7 cellular contexts compared by ENCODE assay signal in the genomic region with DNA sequence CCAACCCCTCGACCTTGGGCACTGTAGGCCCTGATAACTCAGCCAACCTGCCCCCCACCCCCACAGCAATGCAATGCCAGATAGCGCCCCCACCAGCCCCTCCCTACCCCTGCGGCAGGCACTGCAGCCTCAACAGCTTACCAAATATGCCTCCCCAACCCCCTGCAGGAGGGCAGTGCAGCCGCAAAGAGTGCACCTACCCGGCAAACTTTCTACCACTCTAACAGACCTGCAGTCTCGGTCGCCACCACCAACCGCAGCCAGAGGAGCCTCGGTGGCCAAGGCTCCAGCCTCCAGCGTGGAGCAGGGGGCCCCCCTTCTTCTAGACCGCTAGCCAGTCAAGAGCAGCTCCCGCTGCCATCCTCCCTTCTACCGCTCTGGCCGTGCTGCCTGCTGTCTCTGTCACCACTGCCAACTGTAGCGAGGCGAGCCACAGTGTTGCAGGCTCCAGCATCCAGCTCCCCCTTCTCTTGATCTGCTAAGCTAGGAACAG.
DNase-seq lines count a peak whose midpoint lies in the region; ATAC-seq, FAIRE-seq and TF ChIP-seq lines count a peak whose summit lies in the region.
"Not testable (repeated sequence)": the region's sequence is repeated elsewhere in the genome, so short reads cannot be mapped to it uniquely, and the experiment has no call there.

No MANE protein-coding gene starts in this region.

- H3K4me2 ChIP-seq in neuronal stem cell (ENCODE audit: insufficient read depth, low read length, poor library complexity, severe bottlenecking), result not testable (repeated sequence)

- not testable (repeated sequence) for FAIRE-seq in kidney (lab: Jason Lieb, UNC)

- not testable (repeated sequence) for H3K9ac ChIP-seq in kidney (ENCODE audit: low read length in 2 of 2); neuronal stem cell (ENCODE audit: low read depth, low read length, poor library complexity)

- H3K36me3 Mint-ChIP-seq in CD4-positive, alpha-beta memory T cell; activated CD4-positive, alpha-beta memory T cell treated with anti-CD3 and anti-CD28 coated beads, Interleukin-2, amount 10 ng/mL, durations not matched to agents 7 days and 5 days (ENCODE audit: low read depth); activated naive CD4-positive, alpha-beta T cell treated with anti-CD3 and anti-CD28 coated beads, Interleukin-2, amount 10 ng/mL, durations not matched to agents 7 days and 5 days; effector memory CD8-positive, alpha-beta T cell (ENCODE audit: insufficient read depth): not testable (repeated sequence)

- not testable (repeated sequence) for H3K27ac ChIP-seq in CD4-positive, alpha-beta memory T cell (ENCODE audit: low read depth, low read length); Panc1 (ENCODE audit: low read length); kidney (ENCODE audit: low read depth in 2 of 2, low read length in 2 of 2); neuronal stem cell (replicated peaks; ENCODE audit: low read length)

- H3K4me1 ChIP-seq in CD4-positive, alpha-beta memory T cell (ENCODE audit: insufficient read depth, low read length), result peaks cover 42% of the 10 kb centered on the region
- H3K4me1 ChIP-seq in Panc1 (ENCODE audit: control insufficient read depth, insufficient read depth, low read length); kidney (ENCODE audit: control insufficient read depth in 1 of 2, insufficient read depth in 1 of 2, low read depth in 1 of 2, low read length in 2 of 2); neuronal stem cell (ENCODE audit: control insufficient read depth in 2 of 2, insufficient read depth in 1 of 2, low read depth in 1 of 2, low read length in 2 of 2): not testable (repeated sequence)

- peaks cover 15 to 49% (median 34%) of the 10 kb centered on the region in 4 donors for H3K4me1 Mint-ChIP-seq in CD4-positive, alpha-beta memory T cell
- peaks cover 27% of the 10 kb centered on the region for H3K4me1 Mint-ChIP-seq in activated CD4-positive, alpha-beta memory T cell treated with anti-CD3 and anti-CD28 coated beads, Interleukin-2, amount 10 ng/mL, durations not matched to agents 7 days and 5 days
- H3K4me1 Mint-ChIP-seq in activated naive CD4-positive, alpha-beta T cell treated with anti-CD3 and anti-CD28 coated beads, Interleukin-2, amount 10 ng/mL, durations not matched to agents 7 days and 5 days, result peaks cover 31% of the 10 kb centered on the region
- peaks cover 0 to 13% of the 10 kb centered on the region in 2 donors for H3K4me1 Mint-ChIP-seq in effector memory CD8-positive, alpha-beta T cell (ENCODE audit: low read depth in 2 of 2)

- H3K27ac Mint-ChIP-seq in CD4-positive, alpha-beta memory T cell, result peak overlapping the region; percentile 77 to 96 (median 92)
- peak overlapping the region; percentile 27 for H3K27ac Mint-ChIP-seq in activated CD4-positive, alpha-beta memory T cell treated with anti-CD3 and anti-CD28 coated beads, Interleukin-2, amount 10 ng/mL, durations not matched to agents 7 days and 5 days
- H3K27ac Mint-ChIP-seq in activated naive CD4-positive, alpha-beta T cell treated with anti-CD3 and anti-CD28 coated beads, Interleukin-2, amount 10 ng/mL, durations not matched to agents 7 days and 5 days, result peak overlapping the region; percentile 47
- peak overlapping the region in 1 of 2 donors; percentile 26 for H3K27ac Mint-ChIP-seq in effector memory CD8-positive, alpha-beta T cell

- WGBS in neuronal stem cell (ENCODE audit: extremely low coverage in 2 of 2, insufficient read length in 2 of 2, insufficient replicate concordance in 1 of 2), 2 donors, result no CpG with 5 or more reads among the region's 16 CpGs

- H3K36me3 ChIP-seq in CD4-positive, alpha-beta memory T cell (ENCODE audit: insufficient read depth, low read length); Panc1 (ENCODE audit: control insufficient read depth, insufficient read depth, low read length); kidney (ENCODE audit: control insufficient read depth in 1 of 2, insufficient read depth in 2 of 2, low read length in 2 of 2); neuronal stem cell (replicated peaks in 1 of 2; ENCODE audit: control insufficient read depth in 2 of 2, insufficient read depth in 2 of 2, low read length in 2 of 2): not testable (repeated sequence)

- not testable (repeated sequence) for H3K23ac ChIP-seq in neuronal stem cell (ENCODE audit: low read depth, low read length, poor library complexity)

- in situ Hi-C loops in Panc1 (cut with HindIII; ENCODE audit: low pct_unique_long_range_greater_than_20kb, low sequenced_read_pairs), result not testable (repeated sequence)

- not testable (repeated sequence) for H3K4me3 ChIP-seq in CD4-positive, alpha-beta memory T cell (ENCODE audit: low read length in 2 of 2); Panc1 (ENCODE audit: low read depth in 2 of 2, low read length in 2 of 2); kidney (ENCODE audit: low read length in 2 of 2); neuronal stem cell (ENCODE audit: low read length in 2 of 2)

- POLR2A ChIA-PET in CD4-positive, alpha-beta memory T cell (lab: Charles Lee; ENCODE audit: partially characterized antibody); Panc1 (lab: Charles Lee); activated CD4-positive, alpha-beta memory T cell treated with anti-CD3 and anti-CD28 coated beads, Interleukin-2, amount 10 ng/mL, durations not matched to agents 7 days and 5 days (lab: Charles Lee): not testable (repeated sequence)

- H2BK15ac ChIP-seq in neuronal stem cell (ENCODE audit: low read length), result not testable (repeated sequence)

- not testable (repeated sequence) for H3K4ac ChIP-seq in neuronal stem cell (ENCODE audit: low read length)

- CTCF ChIA-PET in CD4-positive, alpha-beta memory T cell (lab: Charles Lee; ENCODE audit: partially characterized antibody); Panc1 (lab: Charles Lee); activated CD4-positive, alpha-beta memory T cell treated with anti-CD3 and anti-CD28 coated beads, Interleukin-2, amount 10 ng/mL, durations not matched to agents 7 days and 5 days (lab: Charles Lee); activated naive CD4-positive, alpha-beta T cell treated with anti-CD3 and anti-CD28 coated beads, Interleukin-2, amount 10 ng/mL, durations not matched to agents 7 days and 5 days (lab: Charles Lee): not testable (repeated sequence)

- not testable (repeated sequence) for H3K9me3 Mint-ChIP-seq in CD4-positive, alpha-beta memory T cell; activated CD4-positive, alpha-beta memory T cell treated with anti-CD3 and anti-CD28 coated beads, Interleukin-2, amount 10 ng/mL, durations not matched to agents 7 days and 5 days; activated naive CD4-positive, alpha-beta T cell treated with anti-CD3 and anti-CD28 coated beads, Interleukin-2, amount 10 ng/mL, durations not matched to agents 7 days and 5 days; effector memory CD8-positive, alpha-beta T cell

- H2AFZ ChIP-seq in neuronal stem cell (ENCODE audit: low read length), result not testable (repeated sequence)

- not testable (repeated sequence) for TF ChIP-seq CTCF in Panc1 (IDR thresholded peaks at IDR 0.05); kidney (IDR thresholded peaks at IDR 0.05; ENCODE audit: borderline replicate concordance, extremely low read depth, insufficient read depth)

- not testable (repeated sequence) for H2BK5ac ChIP-seq in neuronal stem cell (ENCODE audit: low read length)

- not testable (repeated sequence) for H3K9me3 ChIP-seq in CD4-positive, alpha-beta memory T cell (ENCODE audit: control insufficient read depth in 1 of 2, low read length in 2 of 2); Panc1 (ENCODE audit: control insufficient read depth, insufficient read depth, low read depth, low read length); kidney (ENCODE audit: control insufficient read depth in 1 of 2, low read length in 2 of 2); neuronal stem cell (replicated peaks in 1 of 2; ENCODE audit: control insufficient read depth in 2 of 2, insufficient read depth in 1 of 2, low read depth in 1 of 2, low read length in 2 of 2)

- H3K4me3 Mint-ChIP-seq in CD4-positive, alpha-beta memory T cell, result peak overlapping the region; percentile 8 to 81 (median 56)
- H3K4me3 Mint-ChIP-seq in activated CD4-positive, alpha-beta memory T cell treated with anti-CD3 and anti-CD28 coated beads, Interleukin-2, amount 10 ng/mL, durations not matched to agents 7 days and 5 days, result not testable (repeated sequence)
- H3K4me3 Mint-ChIP-seq in activated naive CD4-positive, alpha-beta T cell treated with anti-CD3 and anti-CD28 coated beads, Interleukin-2, amount 10 ng/mL, durations not matched to agents 7 days and 5 days, result peak overlapping the region; percentile 5
- peak overlapping the region; percentile 2 to 44 for H3K4me3 Mint-ChIP-seq in effector memory CD8-positive, alpha-beta T cell

- H4K91ac ChIP-seq in neuronal stem cell (ENCODE audit: low read depth, low read length, poor library complexity), result not testable (repeated sequence)

- H4K8ac ChIP-seq in neuronal stem cell (ENCODE audit: low read depth, low read length), result not testable (repeated sequence)

- H2BK12ac ChIP-seq in neuronal stem cell (ENCODE audit: low read length), result not testable (repeated sequence)

- peak; percentile 40 for ATAC-seq in Panc1
- not testable (repeated sequence) for ATAC-seq in effector memory CD8-positive, alpha-beta T cell (replicated peaks)

- not testable (repeated sequence) for H2BK120ac ChIP-seq in neuronal stem cell (ENCODE audit: low read depth, low read length)

- H3K27me3 Mint-ChIP-seq in CD4-positive, alpha-beta memory T cell; activated CD4-positive, alpha-beta memory T cell treated with anti-CD3 and anti-CD28 coated beads, Interleukin-2, amount 10 ng/mL, durations not matched to agents 7 days and 5 days; effector memory CD8-positive, alpha-beta T cell: not testable (repeated sequence)
- peaks cover 14% of the 10 kb centered on the region for H3K27me3 Mint-ChIP-seq in activated naive CD4-positive, alpha-beta T cell treated with anti-CD3 and anti-CD28 coated beads, Interleukin-2, amount 10 ng/mL, durations not matched to agents 7 days and 5 days

- peak in 1 of 5 donors; percentile 53 for DNase-seq in CD4-positive, alpha-beta memory T cell
- DNase-seq in Panc1 (ENCODE audit: low read depth, low spot score); activated CD4-positive, alpha-beta memory T cell treated with anti-CD3 and anti-CD28 coated beads, Interleukin-2, amount 10 ng/mL, durations not matched to agents 7 days and 5 days; activated naive CD4-positive, alpha-beta T cell treated with anti-CD3 and anti-CD28 coated beads, Interleukin-2, amount 10 ng/mL, durations not matched to agents 7 days and 5 days; effector memory CD8-positive, alpha-beta T cell; neuronal stem cell (ENCODE audit: low spot score): not testable (repeated sequence)
- DNase-seq in kidney, result peak; percentile 67

- not testable (repeated sequence) for BruUV-seq in Panc1 (replicated peaks; lab: Mats Ljungman, UMichigan)

- not testable (repeated sequence) for H3K79me1 ChIP-seq in neuronal stem cell (ENCODE audit: low read depth, low read length)

- peak overlapping the region; percentile 71 for H3K18ac ChIP-seq in neuronal stem cell (ENCODE audit: low read length)

- intact Hi-C loops in CD4-positive, alpha-beta memory T cell (cut with micrococcal nuclease); Panc1 (cut with micrococcal nuclease; ENCODE audit: unreplicated experiment); kidney (cut with DNase I): not testable (repeated sequence)

- H3K27me3 ChIP-seq in CD4-positive, alpha-beta memory T cell (ENCODE audit: insufficient read depth, low read length); Panc1 (ENCODE audit: control insufficient read depth, insufficient read depth, low read length); neuronal stem cell (ENCODE audit: control insufficient read depth in 3 of 3, insufficient read depth in 3 of 3, low read depth in 1 of 3, low read length in 3 of 3): not testable (repeated sequence)

- not testable (repeated sequence) for H2AK5ac ChIP-seq in neuronal stem cell (ENCODE audit: low read depth, low read length)

- H3K14ac ChIP-seq in neuronal stem cell (ENCODE audit: low read length), result peak overlapping the region; percentile 38
